In the genomic region with DNA sequence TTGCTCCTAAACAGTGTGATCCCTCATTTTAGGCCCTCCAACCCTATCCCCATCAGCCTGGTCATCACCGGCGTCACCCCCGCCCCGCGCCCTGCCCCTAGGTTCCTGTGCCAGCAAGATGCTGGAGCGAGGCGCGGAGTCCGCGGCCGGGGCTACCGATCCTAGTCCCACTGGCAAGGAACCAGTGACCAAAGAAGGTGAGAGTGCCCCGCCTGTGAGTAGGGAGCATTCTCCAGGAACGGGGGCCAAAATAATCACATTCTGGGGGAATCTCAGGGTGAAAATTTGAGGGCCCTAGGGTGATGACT, we compare ENCODE assay signal across 8 cellular contexts. TPM values are rescaled to one million over a fixed set of nuclear protein-coding genes. Genes with fewer than 3 reads are reported as not detected.
DNase-seq lines count a peak whose midpoint lies in the region; ATAC-seq and TF ChIP-seq lines count a peak whose summit lies in the region.

No MANE protein-coding gene starts in this region.

- TF ChIP-seq POLR2A in gastrocnemius medialis (IDR thresholded peaks at IDR 0.05): no peak

- no peaks in the 10 kb centered on the region for H3K27me3 Mint-ChIP-seq in activated CD8-positive, alpha-beta T cell treated with anti-CD3 and anti-CD28 coated beads for 36 hours

- H3K27ac Mint-ChIP-seq in activated CD8-positive, alpha-beta T cell treated with anti-CD3 and anti-CD28 coated beads for 36 hours: peak overlapping the region; percentile 94

- peak overlapping the region; percentile 76 to 86 (median 80) for H3K27ac ChIP-seq in gastrocnemius medialis

- peak overlapping the region; percentile 82 for H3K4me3 Mint-ChIP-seq in activated CD8-positive, alpha-beta T cell treated with anti-CD3 and anti-CD28 coated beads for 36 hours

- peak overlapping the region; percentile 44 to 60 for H3K4me3 ChIP-seq in foreskin fibroblast (ENCODE audit: low read depth in 1 of 2, low read length in 2 of 2)
- H3K4me3 ChIP-seq in gastrocnemius medialis: peak overlapping the region; percentile 57 to 87 (median 72)

- intact Hi-C loops in activated CD8-positive, alpha-beta T cell treated with anti-CD3 and anti-CD28 coated beads for 36 hours (cut with micrococcal nuclease): loop anchor here (10.0 kb wide), 1 partner anchor 61 kb away; the partner anchor contains the start of genes IRGQ and ZNF576
- intact Hi-C loops in gastrocnemius medialis (cut with DNase I; ENCODE audit: low total_unique reads): loop anchor here (5.0 to 10.0 kb wide), 3 partner anchors 43 to 1577 kb away; partner anchors contain the start of genes PINLYP, RABAC1, SMG9 and XRCC1
- intact Hi-C loops in posterior vena cava (cut with DNase I): loop anchor here in 1 of 2 donors (10.0 kb wide), 1 partner anchor 61 kb away; the partner anchor contains the start of genes IRGQ and ZNF576

- ATAC-seq in GM21737 (IDR thresholded peaks at IDR 0.05; ENCODE audit: unreplicated experiment): peak; percentile 3
- ATAC-seq in activated CD8-positive, alpha-beta T cell treated with anti-CD3 and anti-CD28 coated beads for 36 hours: no peak
- ATAC-seq in gastrocnemius medialis: peak in 1 of 2 donors; percentile 1
- no peak for ATAC-seq in GM21360 (IDR thresholded peaks at IDR 0.05; ENCODE audit: unreplicated experiment)

- H3K9me3 Mint-ChIP-seq in activated CD8-positive, alpha-beta T cell treated with anti-CD3 and anti-CD28 coated beads for 36 hours: peaks cover 2% of the 10 kb centered on the region

- DNase-seq in activated CD8-positive, alpha-beta T cell treated with anti-CD3 and anti-CD28 coated beads for 36 hours: no peak
- DNase-seq in foreskin fibroblast (no peak), gastrocnemius medialis (no peak), posterior vena cava (ENCODE audit: low spot score) (no peak), pons (ENCODE audit: low spot score) (no peak), CD1c-positive myeloid dendritic cell (ENCODE audit: extremely low spot score) (no peak)

- peaks cover 18% of the 10 kb centered on the region for H3K36me3 Mint-ChIP-seq in activated CD8-positive, alpha-beta T cell treated with anti-CD3 and anti-CD28 coated beads for 36 hours (ENCODE audit: low read depth)

- peaks cover 7 to 12% of the 10 kb centered on the region in 2 donors for H3K36me3 ChIP-seq in gastrocnemius medialis

- CTCF ChIA-PET in activated CD8-positive, alpha-beta T cell treated with anti-CD3 and anti-CD28 coated beads for 36 hours (lab: Charles Lee): interaction anchor here (1.1 to 8.1 kb wide), 6 partner anchors 14 to 87 kb away, joined by 3 to 75 read pairs (median 15); partner anchors contain the start of genes IRGQ and ZNF576

- peaks cover 12 to 20% of the 10 kb centered on the region in 2 donors for H3K4me1 ChIP-seq in gastrocnemius medialis

- POLR2A ChIA-PET in activated CD8-positive, alpha-beta T cell treated with anti-CD3 and anti-CD28 coated beads for 36 hours (lab: Charles Lee): interaction anchor here (0.6 to 1.2 kb wide), 3 partner anchors 13 to 82 kb away, joined by 3 to 5 read pairs (median 3); no protein-coding TSS in a partner anchor

- H3K27me3 ChIP-seq in gastrocnemius medialis: no peaks in the 10 kb centered on the region

- no peaks in the 10 kb centered on the region for H3K9me3 ChIP-seq in gastrocnemius medialis

- in situ Hi-C loops in gastrocnemius medialis (cut with MboI; ENCODE audit: low sequenced_read_pairs in 4 of 4): loop anchor here in 1 of 4 donors (25.0 kb wide), 1 partner anchor 128 kb away; the partner anchor contains the start of gene PLAUR

- TF ChIP-seq CTCF in activated CD8-positive, alpha-beta T cell treated with anti-CD3 and anti-CD28 coated beads for 36 hours (IDR thresholded peaks at IDR 0.05): no peak
- TF ChIP-seq CTCF in foreskin fibroblast (IDR thresholded peaks at IDR 0.05; ENCODE audit: low read depth, low read length) (no peak), gastrocnemius medialis (IDR thresholded peaks at IDR 0.05 in 4 of 5, conservative IDR thresholded peaks at IDR 0.05 in 1 of 5) (no peak)

- peaks cover 13% of the 10 kb centered on the region for H3K4me1 Mint-ChIP-seq in activated CD8-positive, alpha-beta T cell treated with anti-CD3 and anti-CD28 coated beads for 36 hours (ENCODE audit: low read depth)

RNA-seq across cellular contexts. Expression of gene ZNF575, which starts 1.3 kb away (rescaled TPM):
- total RNA-seq in activated CD8-positive, alpha-beta T cell treated with anti-CD3 and anti-CD28 coated beads for 36 hours: 1 to 10 TPM; 1.2 to 2.0 TPM
- total RNA-seq in gastrocnemius medialis (not detected), posterior vena cava (1 to 10 TPM; 2.1 to 3.4 TPM)

RNA-seq across cellular contexts. Expression of gene ETHE1, which starts 7.3 kb away (rescaled TPM):
- 10 to 100 TPM; 50.9 to 57.1 TPM for total RNA-seq in activated CD8-positive, alpha-beta T cell treated with anti-CD3 and anti-CD28 coated beads for 36 hours
- total RNA-seq in gastrocnemius medialis (10 to 100 TPM; 18.6 to 34.8 (median 29.2) TPM), posterior vena cava (10 to 100 TPM; 19.8 to 27.9 TPM)

RNA-seq across cellular contexts. Expression of gene PHLDB3, which starts 29.7 kb away (rescaled TPM):
- 10 to 100 TPM; 14.7 to 17.5 TPM for total RNA-seq in activated CD8-positive, alpha-beta T cell treated with anti-CD3 and anti-CD28 coated beads for 36 hours
- 1 to 10 TPM; 1.5 to 9.6 (median 6.7) TPM for total RNA-seq in gastrocnemius medialis
- total RNA-seq in posterior vena cava: 1 to 10 TPM; 7.1 to 8.7 TPM

RNA-seq across cellular contexts. Expression of gene XRCC1, which starts 41.1 kb away (rescaled TPM):
- 10 to 100 TPM; 29.4 to 32.4 TPM for total RNA-seq in activated CD8-positive, alpha-beta T cell treated with anti-CD3 and anti-CD28 coated beads for 36 hours
- total RNA-seq in gastrocnemius medialis (10 to 100 TPM in 3 of 4 donors, 1 to 10 TPM in 1; 9.3 to 20.3 (median 16.7) TPM), posterior vena cava (10 to 100 TPM; 13.7 to 14.2 TPM)

RNA-seq across cellular contexts. Expression of gene PINLYP, which starts 41.3 kb away (rescaled TPM):
- 10 to 100 TPM in 1 of 2 experiments, 1 to 10 TPM in 1; 9.7 to 12.3 TPM for total RNA-seq in activated CD8-positive, alpha-beta T cell treated with anti-CD3 and anti-CD28 coated beads for 36 hours
- total RNA-seq in gastrocnemius medialis: 1 to 10 TPM in 1 of 4 donors, not detected in 3; 1.2 TPM
- total RNA-seq in posterior vena cava: 10 to 100 TPM in 1 of 2 donors, 1 to 10 TPM in 1; 9.1 to 12.8 TPM
